In genomic region chr17:50871898-50872297, GRCh38 we compare ENCODE assay signal across 16 cellular contexts. TPM values are rescaled to one million over a fixed set of nuclear protein-coding genes. Genes with fewer than 3 reads are reported as not detected.
DNase-seq lines count a peak whose midpoint lies in the region; ATAC-seq and TF ChIP-seq lines count a peak whose summit lies in the region.
"Had no signal": no experiment of that assay in that cellular context is flagged by ENCODE, and none has a peak within 500 bp of the region (broad histone marks: within the 10 kb centered on the region; RNA-seq: fewer than 3 reads in every experiment).

No MANE protein-coding gene starts in this region.

- intact Hi-C loops in activated T-helper 1 cell treated with anti-CD3 and anti-CD28 coated beads, Interleukin-12 subunit alpha, Interleukin-12 subunit beta, Interleukin-2, Interleukin-4 antibody, amounts not matched to agents 30 ng/mL and 10 ng/mL and 1 ng/mL, durations not matched to agents 14 hours and 24 hours and 36 hours (cut with micrococcal nuclease): no loop called here

- H3K36me3 ChIP-seq in WERI-Rb-1: no peaks in the 10 kb centered on the region
- H3K36me3 ChIP-seq: HAP-1, thyroid gland had no signal

- H3K4me1 Mint-ChIP-seq in stimulated activated naive CD8-positive, alpha-beta T cell treated with anti-CD3 and anti-CD28 coated beads, Interleukin-15, Interleukin-2, amounts not matched to agents 100 ng/mL and 50 ng/mL, for 24 hours (ENCODE audit: low read depth): peaks cover 55% of the 10 kb centered on the region
- peaks cover 52% of the 10 kb centered on the region for H3K4me1 Mint-ChIP-seq in activated T-helper 1 cell treated with anti-CD3 and anti-CD28 coated beads, Interleukin-12 subunit alpha, Interleukin-12 subunit beta, Interleukin-2, Interleukin-4 antibody, amounts not matched to agents 30 ng/mL and 10 ng/mL and 1 ng/mL, durations not matched to agents 14 hours and 24 hours and 36 hours (ENCODE audit: low read depth)

- no peak overlapping the region for H3K27ac ChIP-seq in WERI-Rb-1
- H3K27ac ChIP-seq: thyroid gland had no signal

- no peak for DNase-seq in stimulated activated naive CD8-positive, alpha-beta T cell treated with anti-CD3 and anti-CD28 coated beads, Interleukin-15, Interleukin-2, amounts not matched to agents 100 U/mL and 50 U/mL, for 24 hours
- no peak for DNase-seq in activated T-helper 1 cell treated with anti-CD3 and anti-CD28 coated beads, Interleukin-12 subunit alpha, Interleukin-12 subunit beta, Interleukin-2, Interleukin-4 antibody, amounts not matched to agents 30 ng/mL and 10 ng/mL and 1 ng/mL, durations not matched to agents 14 hours and 24 hours and 36 hours (ENCODE audit: low spot score)
- DNase-seq in left lobe of liver (ENCODE audit: low spot score): peak; percentile 30
- DNase-seq in WERI-Rb-1: no peak
- DNase-seq: C1 segment of cervical spinal cord; foreskin melanocyte; NCI-H1417; NCI-H2227 treated with DMSO at 0.1 percent for 48 hours; stimulated activated CD4-positive, alpha-beta T cell treated with anti-CD3 and anti-CD28 coated beads, Interleukin-12 subunit alpha, Interleukin-12 subunit beta, amount 100 ng/mL, for 4 hours; thyroid gland had no signal

- H3K9me3 Mint-ChIP-seq in stimulated activated naive CD8-positive, alpha-beta T cell treated with anti-CD3 and anti-CD28 coated beads, Interleukin-15, Interleukin-2, amounts not matched to agents 100 ng/mL and 50 ng/mL, for 24 hours: no peaks in the 10 kb centered on the region
- H3K9me3 Mint-ChIP-seq in activated T-helper 1 cell treated with anti-CD3 and anti-CD28 coated beads, Interleukin-12 subunit alpha, Interleukin-12 subunit beta, Interleukin-2, Interleukin-4 antibody, amounts not matched to agents 30 ng/mL and 10 ng/mL and 1 ng/mL, durations not matched to agents 14 hours and 24 hours and 36 hours: no peaks in the 10 kb centered on the region

- H3K27me3 Mint-ChIP-seq in stimulated activated naive CD8-positive, alpha-beta T cell treated with anti-CD3 and anti-CD28 coated beads, Interleukin-15, Interleukin-2, amounts not matched to agents 100 ng/mL and 50 ng/mL, for 24 hours: no peaks in the 10 kb centered on the region
- H3K27me3 Mint-ChIP-seq in activated T-helper 1 cell treated with anti-CD3 and anti-CD28 coated beads, Interleukin-12 subunit alpha, Interleukin-12 subunit beta, Interleukin-2, Interleukin-4 antibody, amounts not matched to agents 30 ng/mL and 10 ng/mL and 1 ng/mL, durations not matched to agents 14 hours and 24 hours and 36 hours (ENCODE audit: insufficient read depth): peaks cover 5% of the 10 kb centered on the region

- H3K9me3 ChIP-seq in WERI-Rb-1 (ENCODE audit: severe bottlenecking): no peaks in the 10 kb centered on the region
- H3K9me3 ChIP-seq: HAP-1, thyroid gland had no signal

- H3K27ac Mint-ChIP-seq in stimulated activated naive CD8-positive, alpha-beta T cell treated with anti-CD3 and anti-CD28 coated beads, Interleukin-15, Interleukin-2, amounts not matched to agents 100 ng/mL and 50 ng/mL, for 24 hours: peak overlapping the region; percentile 74
- H3K27ac Mint-ChIP-seq in activated T-helper 1 cell treated with anti-CD3 and anti-CD28 coated beads, Interleukin-12 subunit alpha, Interleukin-12 subunit beta, Interleukin-2, Interleukin-4 antibody, amounts not matched to agents 30 ng/mL and 10 ng/mL and 1 ng/mL, durations not matched to agents 14 hours and 24 hours and 36 hours: peak overlapping the region; percentile 50

- no peak for ATAC-seq in stimulated activated naive CD8-positive, alpha-beta T cell treated with anti-CD3 and anti-CD28 coated beads, Interleukin-15, Interleukin-2, amounts not matched to agents 100 U/mL and 50 U/mL, for 24 hours
- ATAC-seq in left lobe of liver: no peak
- ATAC-seq in HG02970 (IDR thresholded peaks at IDR 0.05; ENCODE audit: low FRiP score, unreplicated experiment): no peak
- no peak for ATAC-seq in GM19351 (IDR thresholded peaks at IDR 0.05; ENCODE audit: unreplicated experiment)

- TF ChIP-seq CTCF in WERI-Rb-1 (IDR thresholded peaks at IDR 0.05; ENCODE audit: low read depth, low read length): no peak

- H3K4me3 Mint-ChIP-seq in stimulated activated naive CD8-positive, alpha-beta T cell treated with anti-CD3 and anti-CD28 coated beads, Interleukin-15, Interleukin-2, amounts not matched to agents 100 ng/mL and 50 ng/mL, for 24 hours: peak overlapping the region; percentile 53
- peak overlapping the region; percentile 8 for H3K4me3 Mint-ChIP-seq in activated T-helper 1 cell treated with anti-CD3 and anti-CD28 coated beads, Interleukin-12 subunit alpha, Interleukin-12 subunit beta, Interleukin-2, Interleukin-4 antibody, amounts not matched to agents 30 ng/mL and 10 ng/mL and 1 ng/mL, durations not matched to agents 14 hours and 24 hours and 36 hours

- no peak overlapping the region for H3K4me3 ChIP-seq in WERI-Rb-1 (ENCODE audit: low read depth, low read length)
- H3K4me3 ChIP-seq: HAP-1, thyroid gland had no signal

- no peaks in the 10 kb centered on the region for H3K36me3 Mint-ChIP-seq in stimulated activated naive CD8-positive, alpha-beta T cell treated with anti-CD3 and anti-CD28 coated beads, Interleukin-15, Interleukin-2, amounts not matched to agents 100 ng/mL and 50 ng/mL, for 24 hours (ENCODE audit: low read depth)
- peaks cover 1% of the 10 kb centered on the region for H3K36me3 Mint-ChIP-seq in activated T-helper 1 cell treated with anti-CD3 and anti-CD28 coated beads, Interleukin-12 subunit alpha, Interleukin-12 subunit beta, Interleukin-2, Interleukin-4 antibody, amounts not matched to agents 30 ng/mL and 10 ng/mL and 1 ng/mL, durations not matched to agents 14 hours and 24 hours and 36 hours (ENCODE audit: low read depth)

- no peaks in the 10 kb centered on the region for H3K27me3 ChIP-seq in WERI-Rb-1 (ENCODE audit: insufficient read depth, low read depth, severe bottlenecking)
- H3K27me3 ChIP-seq: thyroid gland had no signal

RNA-seq across cellular contexts. Expression of gene TOB1, which starts 5.7 kb away (rescaled TPM):
- total RNA-seq in activated T-helper 1 cell treated with anti-CD3 and anti-CD28 coated beads, Interleukin-12 subunit alpha, Interleukin-12 subunit beta, Interleukin-2, Interleukin-4 antibody, amounts not matched to agents 30 ng/mL and 10 ng/mL and 1 ng/mL, durations not matched to agents 14 hours and 24 hours and 36 hours: 29.6 and 35.5 TPM in 2 replicates
- 209 TPM for total RNA-seq in left lobe of liver

RNA-seq across cellular contexts. Expression of gene WFIKKN2, which starts 36.5 kb away (rescaled TPM):
- not detected in 2 replicates for total RNA-seq in activated T-helper 1 cell treated with anti-CD3 and anti-CD28 coated beads, Interleukin-12 subunit alpha, Interleukin-12 subunit beta, Interleukin-2, Interleukin-4 antibody, amounts not matched to agents 30 ng/mL and 10 ng/mL and 1 ng/mL, durations not matched to agents 14 hours and 24 hours and 36 hours
- 0.08 TPM for total RNA-seq in left lobe of liver
- total RNA-seq: bronchial epithelial cell, SK-MEL-5 had no signal
